ENCODE assay signal across 8 cellular contexts in genomic region chr17:50865060-50865867, GRCh38. TPM values are rescaled to one million over a fixed set of nuclear protein-coding genes. Genes with fewer than 3 reads are reported as not detected.
A peak's percentile ranks its signal among the peaks of the same experiment; 100 is the strongest.
DNase-seq lines count a peak whose midpoint lies in the region; ATAC-seq lines count a peak whose summit lies in the region.

No MANE protein-coding gene starts in this region.

- H2BK5ac ChIP-seq in mesenchymal stem cell (ENCODE audit: low read depth, low read length, poor library complexity, severe bottlenecking) = peak overlapping the region; percentile 61

- H3K4ac ChIP-seq in mesenchymal stem cell (ENCODE audit: low read depth in 1 of 2, low read length in 2 of 2) = peak overlapping the region; percentile 84 to 88

- H3K23ac ChIP-seq in mesenchymal stem cell (ENCODE audit: low read length in 2 of 2) = peak overlapping the region in 1 of 2 experiments; percentile 41

- peak overlapping the region; percentile 98 to 99 for H3K27ac Mint-ChIP-seq in effector memory CD8-positive, alpha-beta T cell

- H3K27me3 ChIP-seq in mesenchymal stem cell (ENCODE audit: control insufficient read depth in 1 of 2, insufficient read depth in 1 of 2, low read length in 2 of 2) = no peaks in the 10 kb centered on the region

- H4K91ac ChIP-seq in mesenchymal stem cell (ENCODE audit: low read length) = no peak overlapping the region

- H2BK15ac ChIP-seq in mesenchymal stem cell (ENCODE audit: low read depth, poor library complexity, severe bottlenecking) = peak overlapping the region; percentile 44

- WGBS in mesenchymal stem cell = 2% methylated on average over 33 of the region's 50 CpGs

- H3K4me2 ChIP-seq in mesenchymal stem cell (ENCODE audit: low read length, poor library complexity, severe bottlenecking) = peak overlapping the region; percentile 51

- H3K4me1 ChIP-seq in mesenchymal stem cell (ENCODE audit: control insufficient read depth, insufficient read depth, low read depth, low read length) = peaks cover 4% of the 10 kb centered on the region

- peak overlapping the region; percentile 88 to 99 for H3K18ac ChIP-seq in mesenchymal stem cell (ENCODE audit: low read depth in 1 of 2, low read length in 2 of 2)

- peak overlapping the region; percentile 94 for H3K9ac ChIP-seq in mesenchymal stem cell (ENCODE audit: low read length)

- no peaks in the 10 kb centered on the region for H3K9me3 ChIP-seq in mesenchymal stem cell (ENCODE audit: control insufficient read depth, low read length)

- peak overlapping the region; percentile 86 to 92 for H3K4me3 ChIP-seq in mesenchymal stem cell (ENCODE audit: insufficient read depth in 1 of 2, low read depth in 1 of 2, low read length in 2 of 2)

- H3K27me3 Mint-ChIP-seq in effector memory CD8-positive, alpha-beta T cell = no peaks in the 10 kb centered on the region

- H3K79me1 ChIP-seq in mesenchymal stem cell (replicated peaks; ENCODE audit: low read length, poor library complexity, severe bottlenecking) = peaks cover 2% of the 10 kb centered on the region

- H3K4me3 Mint-ChIP-seq in effector memory CD8-positive, alpha-beta T cell = peak overlapping the region; percentile 98 to 99

- peak; percentile 12 for ATAC-seq in HG02973 (IDR thresholded peaks at IDR 0.05; ENCODE audit: unreplicated experiment)
- peak; percentile 2 for ATAC-seq in effector memory CD8-positive, alpha-beta T cell (replicated peaks)

- no peaks in the 10 kb centered on the region for H3K9me3 Mint-ChIP-seq in effector memory CD8-positive, alpha-beta T cell

- no peak overlapping the region for H2AK5ac ChIP-seq in mesenchymal stem cell (ENCODE audit: low read length, severe bottlenecking)

- H3K4me1 Mint-ChIP-seq in effector memory CD8-positive, alpha-beta T cell (ENCODE audit: low read depth in 2 of 2) = peaks cover 39 to 54% of the 10 kb centered on the region in 2 donors

- peak overlapping the region; percentile 50 for H2BK120ac ChIP-seq in mesenchymal stem cell (ENCODE audit: low read depth, low read length)

- DNase-seq in NCI-H1417 (lab: John Stamatoyannopoulos, UW) = peak; percentile 46 to 80 (median 74)
- no peak for DNase-seq in NCI-H1417 treated with DMSO at 0.1 percent for 48 hours (lab: John Stamatoyannopoulos, UW)
- peak; percentile 60 for DNase-seq in NCI-H510A treated with DMSO at 0.1 percent for 48 hours (lab: John Stamatoyannopoulos, UW)
- DNase-seq in activated CD4-positive, alpha-beta T cell treated with anti-CD3 and anti-CD28 coated beads, Interleukin-2, amount 50 U/mL, for 48 hours = peak; percentile 41 to 54
- peak; percentile 42 to 46 (median 43) for DNase-seq in effector memory CD8-positive, alpha-beta T cell
- DNase-seq in mesenchymal stem cell = peak; percentile 54
- peak; percentile 28 for DNase-seq in stimulated activated CD8-positive, alpha-beta memory T cell treated with anti-CD3 and anti-CD28 coated beads, Interleukin-12 subunit alpha, Interleukin-12 subunit beta, amount 100 ng/mL, for 4 hours (ENCODE audit: low read depth)

- peaks cover 6 to 33% of the 10 kb centered on the region in 2 experiments for H3K36me3 ChIP-seq in mesenchymal stem cell (ENCODE audit: control insufficient read depth in 1 of 2, insufficient read depth in 2 of 2, low read depth in 1 of 2, low read length in 2 of 2)

- peak overlapping the region; percentile 87 to 89 for H3K14ac ChIP-seq in mesenchymal stem cell (ENCODE audit: low read length in 2 of 2)

- peak overlapping the region; percentile 35 for H3K27ac ChIP-seq in mesenchymal stem cell (ENCODE audit: low read length, poor library complexity, severe bottlenecking)

- no peak overlapping the region for H4K8ac ChIP-seq in mesenchymal stem cell (ENCODE audit: low read length)

- peak overlapping the region; percentile 58 for H2AFZ ChIP-seq in mesenchymal stem cell (ENCODE audit: low read depth, low read length)

- H3K36me3 Mint-ChIP-seq in effector memory CD8-positive, alpha-beta T cell (ENCODE audit: insufficient read depth) = peaks cover 76% of the 10 kb centered on the region

- no peak overlapping the region for H2BK12ac ChIP-seq in mesenchymal stem cell (ENCODE audit: low read length in 2 of 2)

RNA-seq across cellular contexts. Expression of gene TOB1, which starts 0.9 kb away (rescaled TPM):
- polyA plus RNA-seq in mesenchymal stem cell (2013, experiment 1 of 2) = 78.1 TPM
- 81.9 TPM for polyA plus RNA-seq in mesenchymal stem cell (2013, experiment 2 of 2)

RNA-seq across cellular contexts. Expression of gene WFIKKN2, which starts 29.9 kb away (rescaled TPM):
- not detected for polyA plus RNA-seq in mesenchymal stem cell (2013, experiment 1 of 2)
- polyA plus RNA-seq in mesenchymal stem cell (2013, experiment 2 of 2) = not detected
